1 cellular context compared by ENCODE assay signal in genomic region chr11:60849641-60850520, GRCh38.
A peak's percentile ranks its signal among the peaks of the same experiment; 100 is the strongest.
TF ChIP-seq lines count a peak whose summit lies in the region.

No MANE protein-coding gene starts in this region.

TF ChIP-seq in K562, 482 proteins besides CTCF, POLR2A, EP300 and RAD21:
- TF ChIP-seq RBFOX2 (IDR thresholded peaks at IDR 0.05; ENCODE audit: low read depth, low read length), result peak; percentile 41
- TF ChIP-seq GATAD2B (IDR thresholded peaks at IDR 0.05; ENCODE audit: borderline replicate concordance), result no peak
- peak; percentile 22; the same call in 1 of the 2 replicates for TF ChIP-seq POLR2G (IDR thresholded peaks at IDR 0.05; ENCODE audit: low read depth, low read length)
- no peak for TF ChIP-seq RUNX1 (IDR thresholded peaks at IDR 0.05; ENCODE audit: low read depth)
- no peak for TF ChIP-seq TAF7 (tag; IDR thresholded peaks at IDR 0.05)
- no peak for TF ChIP-seq MYC (IDR thresholded peaks at IDR 0.05; ENCODE audit: low read depth, low read length)
- no peak for TF ChIP-seq MYC (CRISPR knock-in tag; IDR thresholded peaks at IDR 0.05; ENCODE audit: borderline replicate concordance, low read depth)
- no peak for TF ChIP-seq FOXA1 (IDR thresholded peaks at IDR 0.05; ENCODE audit: borderline replicate concordance)
- no peak for TF ChIP-seq THRA (IDR thresholded peaks at IDR 0.05)
- no peak for TF ChIP-seq ZNF609 (CRISPR knock-in tag; IDR thresholded peaks at IDR 0.05; ENCODE audit: borderline replicate concordance)
- TF ChIP-seq TFE3 (CRISPR knock-in tag; IDR thresholded peaks at IDR 0.05), result no peak
